1 cellular context compared by ENCODE assay signal in genomic region chr20:50338479-50339195, GRCh38.
TF ChIP-seq lines count a peak whose summit lies in the region.

No MANE protein-coding gene starts in this region.

TF ChIP-seq in GM23338, 12 proteins besides CTCF, POLR2A, EP300 and RAD21 (continued from another document):
- TF ChIP-seq, protein P1, sequence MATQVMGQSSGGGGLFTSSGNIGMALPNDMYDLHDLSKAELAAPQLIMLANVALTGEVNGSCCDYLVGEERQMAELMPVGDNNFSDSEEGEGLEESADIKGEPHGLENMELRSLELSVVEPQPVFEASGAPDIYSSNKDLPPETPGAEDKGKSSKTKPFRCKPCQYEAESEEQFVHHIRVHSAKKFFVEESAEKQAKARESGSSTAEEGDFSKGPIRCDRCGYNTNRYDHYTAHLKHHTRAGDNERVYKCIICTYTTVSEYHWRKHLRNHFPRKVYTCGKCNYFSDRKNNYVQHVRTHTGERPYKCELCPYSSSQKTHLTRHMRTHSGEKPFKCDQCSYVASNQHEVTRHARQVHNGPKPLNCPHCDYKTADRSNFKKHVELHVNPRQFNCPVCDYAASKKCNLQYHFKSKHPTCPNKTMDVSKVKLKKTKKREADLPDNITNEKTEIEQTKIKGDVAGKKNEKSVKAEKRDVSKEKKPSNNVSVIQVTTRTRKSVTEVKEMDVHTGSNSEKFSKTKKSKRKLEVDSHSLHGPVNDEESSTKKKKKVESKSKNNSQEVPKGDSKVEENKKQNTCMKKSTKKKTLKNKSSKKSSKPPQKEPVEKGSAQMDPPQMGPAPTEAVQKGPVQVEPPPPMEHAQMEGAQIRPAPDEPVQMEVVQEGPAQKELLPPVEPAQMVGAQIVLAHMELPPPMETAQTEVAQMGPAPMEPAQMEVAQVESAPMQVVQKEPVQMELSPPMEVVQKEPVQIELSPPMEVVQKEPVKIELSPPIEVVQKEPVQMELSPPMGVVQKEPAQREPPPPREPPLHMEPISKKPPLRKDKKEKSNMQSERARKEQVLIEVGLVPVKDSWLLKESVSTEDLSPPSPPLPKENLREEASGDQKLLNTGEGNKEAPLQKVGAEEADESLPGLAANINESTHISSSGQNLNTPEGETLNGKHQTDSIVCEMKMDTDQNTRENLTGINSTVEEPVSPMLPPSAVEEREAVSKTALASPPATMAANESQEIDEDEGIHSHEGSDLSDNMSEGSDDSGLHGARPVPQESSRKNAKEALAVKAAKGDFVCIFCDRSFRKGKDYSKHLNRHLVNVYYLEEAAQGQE (IDR thresholded peaks at IDR 0.05; ENCODE audit: unreplicated experiment) = no peak
- TF ChIP-seq ZNF331 (CRISPR knock-in tag; IDR thresholded peaks at IDR 0.05; ENCODE audit: low read depth) (no peak), NANOG (IDR thresholded peaks at IDR 0.05; ENCODE audit: borderline replicate concordance) (no peak), EZH2 (IDR thresholded peaks at IDR 0.05; ENCODE audit: low read depth, unreplicated experiment) (no peak), ZNF114 (CRISPR knock-in tag; IDR thresholded peaks at IDR 0.05) (no peak)
